ENCODE assay signal across 1 cellular context in the genomic region with DNA sequence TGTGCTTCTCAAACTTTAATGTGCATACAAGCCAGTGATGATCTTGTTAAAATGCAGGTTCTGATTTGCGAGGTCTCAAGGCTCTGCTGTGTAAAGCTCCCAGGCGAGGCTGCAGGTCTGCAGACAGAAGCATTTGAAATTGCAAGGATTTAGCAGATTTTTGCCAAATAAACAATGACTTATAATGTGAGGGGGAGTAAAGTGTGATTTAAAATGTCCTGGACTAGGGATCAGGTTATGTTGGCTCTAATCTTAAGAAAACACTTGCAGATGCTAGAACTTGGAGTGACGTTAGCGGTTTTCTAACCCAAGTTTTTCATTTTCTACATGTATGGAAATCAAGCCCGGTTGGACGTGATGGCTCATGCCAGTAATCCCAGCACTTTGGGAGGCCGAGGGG.
TF ChIP-seq lines count a peak whose summit lies in the region.

No MANE protein-coding gene starts in this region.

TF ChIP-seq in GM23338, 12 proteins besides CTCF, POLR2A, EP300 and RAD21:
- TF ChIP-seq, protein P1, sequence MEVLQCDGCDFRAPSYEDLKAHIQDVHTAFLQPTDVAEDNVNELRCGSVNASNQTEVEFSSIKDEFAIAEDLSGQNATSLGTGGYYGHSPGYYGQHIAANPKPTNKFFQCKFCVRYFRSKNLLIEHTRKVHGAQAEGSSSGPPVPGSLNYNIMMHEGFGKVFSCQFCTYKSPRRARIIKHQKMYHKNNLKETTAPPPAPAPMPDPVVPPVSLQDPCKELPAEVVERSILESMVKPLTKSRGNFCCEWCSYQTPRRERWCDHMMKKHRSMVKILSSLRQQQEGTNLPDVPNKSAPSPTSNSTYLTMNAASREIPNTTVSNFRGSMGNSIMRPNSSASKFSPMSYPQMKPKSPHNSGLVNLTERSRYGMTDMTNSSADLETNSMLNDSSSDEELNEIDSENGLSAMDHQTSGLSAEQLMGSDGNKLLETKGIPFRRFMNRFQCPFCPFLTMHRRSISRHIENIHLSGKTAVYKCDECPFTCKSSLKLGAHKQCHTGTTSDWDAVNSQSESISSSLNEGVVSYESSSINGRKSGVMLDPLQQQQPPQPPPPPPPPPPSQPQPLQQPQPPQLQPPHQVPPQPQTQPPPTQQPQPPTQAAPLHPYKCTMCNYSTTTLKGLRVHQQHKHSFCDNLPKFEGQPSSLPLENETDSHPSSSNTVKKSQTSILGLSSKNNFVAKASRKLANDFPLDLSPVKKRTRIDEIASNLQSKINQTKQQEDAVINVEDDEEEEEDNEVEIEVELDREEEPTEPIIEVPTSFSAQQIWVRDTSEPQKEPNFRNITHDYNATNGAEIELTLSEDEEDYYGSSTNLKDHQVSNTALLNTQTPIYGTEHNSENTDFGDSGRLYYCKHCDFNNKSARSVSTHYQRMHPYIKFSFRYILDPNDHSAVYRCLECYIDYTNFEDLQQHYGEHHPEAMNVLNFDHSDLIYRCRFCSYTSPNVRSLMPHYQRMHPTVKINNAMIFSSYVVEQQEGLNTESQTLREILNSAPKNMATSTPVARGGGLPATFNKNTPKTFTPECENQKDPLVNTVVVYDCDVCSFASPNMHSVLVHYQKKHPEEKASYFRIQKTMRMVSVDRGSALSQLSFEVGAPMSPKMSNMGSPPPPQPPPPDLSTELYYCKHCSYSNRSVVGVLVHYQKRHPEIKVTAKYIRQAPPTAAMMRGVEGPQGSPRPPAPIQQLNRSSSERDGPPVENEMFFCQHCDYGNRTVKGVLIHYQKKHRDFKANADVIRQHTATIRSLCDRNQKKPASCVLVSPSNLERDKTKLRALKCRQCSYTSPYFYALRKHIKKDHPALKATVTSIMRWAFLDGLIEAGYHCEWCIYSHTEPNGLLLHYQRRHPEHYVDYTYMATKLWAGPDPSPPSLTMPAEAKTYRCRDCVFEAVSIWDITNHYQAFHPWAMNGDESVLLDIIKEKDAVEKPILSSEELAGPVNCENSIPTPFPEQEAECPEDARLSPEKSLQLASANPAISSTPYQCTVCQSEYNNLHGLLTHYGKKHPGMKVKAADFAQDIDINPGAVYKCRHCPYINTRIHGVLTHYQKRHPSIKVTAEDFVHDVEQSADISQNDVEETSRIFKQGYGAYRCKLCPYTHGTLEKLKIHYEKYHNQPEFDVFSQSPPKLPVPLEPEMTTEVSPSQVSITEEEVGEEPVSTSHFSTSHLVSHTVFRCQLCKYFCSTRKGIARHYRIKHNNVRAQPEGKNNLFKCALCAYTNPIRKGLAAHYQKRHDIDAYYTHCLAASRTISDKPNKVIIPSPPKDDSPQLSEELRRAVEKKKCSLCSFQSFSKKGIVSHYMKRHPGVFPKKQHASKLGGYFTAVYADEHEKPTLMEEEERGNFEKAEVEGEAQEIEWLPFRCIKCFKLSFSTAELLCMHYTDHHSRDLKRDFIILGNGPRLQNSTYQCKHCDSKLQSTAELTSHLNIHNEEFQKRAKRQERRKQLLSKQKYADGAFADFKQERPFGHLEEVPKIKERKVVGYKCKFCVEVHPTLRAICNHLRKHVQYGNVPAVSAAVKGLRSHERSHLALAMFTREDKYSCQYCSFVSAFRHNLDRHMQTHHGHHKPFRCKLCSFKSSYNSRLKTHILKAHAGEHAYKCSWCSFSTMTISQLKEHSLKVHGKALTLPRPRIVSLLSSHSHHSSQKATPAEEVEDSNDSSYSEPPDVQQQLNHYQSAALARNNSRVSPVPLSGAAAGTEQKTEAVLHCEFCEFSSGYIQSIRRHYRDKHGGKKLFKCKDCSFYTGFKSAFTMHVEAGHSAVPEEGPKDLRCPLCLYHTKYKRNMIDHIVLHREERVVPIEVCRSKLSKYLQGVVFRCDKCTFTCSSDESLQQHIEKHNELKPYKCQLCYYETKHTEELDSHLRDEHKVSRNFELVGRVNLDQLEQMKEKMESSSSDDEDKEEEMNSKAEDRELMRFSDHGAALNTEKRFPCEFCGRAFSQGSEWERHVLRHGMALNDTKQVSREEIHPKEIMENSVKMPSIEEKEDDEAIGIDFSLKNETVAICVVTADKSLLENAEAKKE (CRISPR knock-in tag; IDR thresholded peaks at IDR 0.05) = no peak
- no peak for TF ChIP-seq CREB1 (CRISPR knock-in tag; IDR thresholded peaks at IDR 0.05; ENCODE audit: low read depth)
- TF ChIP-seq, protein P2, sequence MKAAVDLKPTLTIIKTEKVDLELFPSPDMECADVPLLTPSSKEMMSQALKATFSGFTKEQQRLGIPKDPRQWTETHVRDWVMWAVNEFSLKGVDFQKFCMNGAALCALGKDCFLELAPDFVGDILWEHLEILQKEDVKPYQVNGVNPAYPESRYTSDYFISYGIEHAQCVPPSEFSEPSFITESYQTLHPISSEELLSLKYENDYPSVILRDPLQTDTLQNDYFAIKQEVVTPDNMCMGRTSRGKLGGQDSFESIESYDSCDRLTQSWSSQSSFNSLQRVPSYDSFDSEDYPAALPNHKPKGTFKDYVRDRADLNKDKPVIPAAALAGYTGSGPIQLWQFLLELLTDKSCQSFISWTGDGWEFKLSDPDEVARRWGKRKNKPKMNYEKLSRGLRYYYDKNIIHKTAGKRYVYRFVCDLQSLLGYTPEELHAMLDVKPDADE (IDR thresholded peaks at IDR 0.05) = no peak
